24 cellular contexts compared by ENCODE assay signal in the genomic region with DNA sequence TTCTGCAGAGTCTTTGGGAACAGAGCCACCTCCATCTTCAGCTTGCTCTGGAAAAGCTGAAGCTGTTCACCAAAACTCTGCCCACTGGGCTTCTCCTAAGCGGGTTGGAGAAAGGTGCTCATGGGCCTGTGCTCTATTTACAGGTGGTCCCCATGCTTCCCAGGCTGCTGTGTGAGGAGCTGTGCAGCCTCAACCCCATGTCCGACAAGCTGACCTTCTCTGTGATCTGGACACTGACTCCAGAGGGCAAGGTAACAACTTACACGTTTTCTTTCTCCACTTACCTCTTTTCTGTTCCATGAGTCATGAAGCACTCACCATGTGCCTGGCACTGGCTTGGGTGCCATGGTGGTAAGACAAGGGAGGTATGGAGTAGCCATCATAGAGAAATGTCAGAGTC.
DNase-seq lines count a peak whose midpoint lies in the region; ATAC-seq, FAIRE-seq and TF ChIP-seq lines count a peak whose summit lies in the region.
"Had no signal": no experiment of that assay in that cellular context is flagged by ENCODE, and none has a peak within 500 bp of the region (broad histone marks: within the 10 kb centered on the region; RNA-seq: fewer than 3 reads in every experiment).

No MANE protein-coding gene starts in this region.

- no peaks in the 10 kb centered on the region for H4K20me1 ChIP-seq in HepG2 (ENCODE audit: insufficient read depth, low read length)
- H4K20me1 ChIP-seq: BLaER1 treated with 17β-estradiol and CSF1 and Interleukin-3, amounts not matched to agents 10 nM and 100 nM had no signal

- no TSS peak for BruUV-seq in HepG2 (replicated peaks; lab: Mats Ljungman, UMichigan)

- H3K36me3 Mint-ChIP-seq in nephron progenitor cell (ENCODE audit: low read depth), result peaks cover 10% of the 10 kb centered on the region
- no peaks in the 10 kb centered on the region for H3K36me3 Mint-ChIP-seq in T-helper 2 cell treated with Interferon-gamma antibody and Interleukin-4, amounts not matched to agents 5 μg/mL and 100 μg/mL, for 36 hours (ENCODE audit: low read depth)

- H2AFZ ChIP-seq in HepG2 (ENCODE audit: low read length), result no peak overlapping the region

- TF ChIP-seq RAD21 in HepG2 (CRISPR knock-in tag; IDR thresholded peaks at IDR 0.05), result no peak

- no peak overlapping the region for H3K9ac ChIP-seq in HepG2 (ENCODE audit: insufficient read depth, low read depth, low read length)
- H3K9ac ChIP-seq: BLaER1 treated with 17β-estradiol and CSF1 and Interleukin-3, amounts not matched to agents 10 nM and 100 nM had no signal

- H3K4me3 ChIP-seq in HepG2 (replicated peaks in 1 of 3; ENCODE audit: insufficient read depth in 1 of 3, low read depth in 2 of 3, low read length in 3 of 3), result no peak overlapping the region
- H3K4me3 ChIP-seq in right lobe of liver, result no peak overlapping the region
- H3K4me3 ChIP-seq: A549; BLaER1 treated with 17β-estradiol and CSF1 and Interleukin-3, amounts not matched to agents 10 nM and 100 nM; GM12878 had no signal

- H3K9me3 ChIP-seq in HepG2 (ENCODE audit: low read length) (no peaks in the 10 kb centered on the region), right lobe of liver (no peaks in the 10 kb centered on the region)
- H3K9me3 ChIP-seq: A549; BLaER1 treated with 17β-estradiol and CSF1 and Interleukin-3, amounts not matched to agents 10 nM and 100 nM; Caco-2 had no signal

- ATAC-seq in HepG2, result no peak
- ATAC-seq in right lobe of liver, result no peak
- ATAC-seq: A549; CD8-positive, alpha-beta T cell; GM12878 had no signal

- H3K4me1 ChIP-seq in HepG2 (ENCODE audit: insufficient read depth, low read length) (no peaks in the 10 kb centered on the region), right lobe of liver (no peaks in the 10 kb centered on the region)
- H3K4me1 ChIP-seq: A549; BLaER1 treated with 17β-estradiol and CSF1 and Interleukin-3, amounts not matched to agents 10 nM and 100 nM; Caco-2 had no signal

- H3K4me1 Mint-ChIP-seq in nephron progenitor cell, result peaks cover 5% of the 10 kb centered on the region
- H3K4me1 Mint-ChIP-seq in T-helper 2 cell treated with Interferon-gamma antibody and Interleukin-4, amounts not matched to agents 5 μg/mL and 100 μg/mL, for 36 hours (ENCODE audit: low read depth), result no peaks in the 10 kb centered on the region
- H3K4me1 Mint-ChIP-seq: B cell had no signal

- no peaks in the 10 kb centered on the region for H3K79me2 ChIP-seq in HepG2 (ENCODE audit: insufficient read depth, low read length)

- TF ChIP-seq EP300 in HepG2 (IDR thresholded peaks at IDR 0.05; ENCODE audit: low read depth in 2 of 2, low read length in 2 of 2) (no peak), HepG2 (CRISPR knock-in tag; IDR thresholded peaks at IDR 0.05; ENCODE audit: borderline replicate concordance) (no peak)

- peak overlapping the region; percentile 9 for H3K27ac Mint-ChIP-seq in nephron progenitor cell
- no peak overlapping the region for H3K27ac Mint-ChIP-seq in T-helper 2 cell treated with Interferon-gamma antibody and Interleukin-4, amounts not matched to agents 5 μg/mL and 100 μg/mL, for 36 hours
- H3K27ac Mint-ChIP-seq: B cell; CD4-positive, alpha-beta T cell; CD8-positive, alpha-beta T cell had no signal

- TF ChIP-seq CTCF in HepG2 (CRISPR knock-in tag; IDR thresholded peaks at IDR 0.05), result no peak
- no peak for TF ChIP-seq CTCF in right lobe of liver (IDR thresholded peaks at IDR 0.05)
- no peak for TF ChIP-seq CTCF in nephron progenitor cell (IDR thresholded peaks at IDR 0.05)

- H3K4me3 Mint-ChIP-seq in nephron progenitor cell, result no peak overlapping the region
- no peak overlapping the region for H3K4me3 Mint-ChIP-seq in T-helper 2 cell treated with Interferon-gamma antibody and Interleukin-4, amounts not matched to agents 5 μg/mL and 100 μg/mL, for 36 hours
- H3K4me3 Mint-ChIP-seq: B cell; CD4-positive, alpha-beta T cell; CD8-positive, alpha-beta T cell had no signal

- 95% methylated on average over 3 of the region's 3 CpGs for WGBS in HepG2 (ENCODE audit: low lambda C conversion rate)
- 86% methylated on average over 1 of the region's 3 CpGs for WGBS in right lobe of liver (ENCODE audit: insufficient coverage, low coverage, low lambda C conversion rate, missing lambda C conversion rate)

- peaks cover 8 to 30% of the 10 kb centered on the region in 2 experiments for H3K36me3 ChIP-seq in HepG2 (replicated peaks in 1 of 2; ENCODE audit: control insufficient read depth in 1 of 2, insufficient read depth in 2 of 2, low read length in 2 of 2)
- H3K36me3 ChIP-seq in right lobe of liver, result peaks cover 0 to 4% (median 0%) of the 10 kb centered on the region in 4 donors

- no peak overlapping the region for H3K27ac ChIP-seq in HepG2 (ENCODE audit: extremely low read length, insufficient read depth, low read length)
- H3K27ac ChIP-seq in right lobe of liver, result no peak overlapping the region
- H3K27ac ChIP-seq: 22Rv1; A549; BLaER1 treated with 17β-estradiol and CSF1 and Interleukin-3, amounts not matched to agents 10 nM and 100 nM; C4-2B had no signal

- no peaks in the 10 kb centered on the region for H3K27me3 Mint-ChIP-seq in nephron progenitor cell (ENCODE audit: low read depth, poor library complexity)
- no peaks in the 10 kb centered on the region for H3K27me3 Mint-ChIP-seq in T-helper 2 cell treated with Interferon-gamma antibody and Interleukin-4, amounts not matched to agents 5 μg/mL and 100 μg/mL, for 36 hours (ENCODE audit: low read depth)
- H3K27me3 Mint-ChIP-seq: B cell; CD4-positive, alpha-beta T cell had no signal

- no peaks in the 10 kb centered on the region for H3K9me3 Mint-ChIP-seq in nephron progenitor cell
- H3K9me3 Mint-ChIP-seq in T-helper 2 cell treated with Interferon-gamma antibody and Interleukin-4, amounts not matched to agents 5 μg/mL and 100 μg/mL, for 36 hours, result no peaks in the 10 kb centered on the region
- H3K9me3 Mint-ChIP-seq: CD4-positive, alpha-beta T cell; CD8-positive, alpha-beta T cell had no signal

- no peak overlapping the region for H3K4me2 ChIP-seq in HepG2 (ENCODE audit: low read depth, low read length)
- H3K4me2 ChIP-seq: A549; BLaER1 treated with 17β-estradiol and CSF1 and Interleukin-3, amounts not matched to agents 10 nM and 100 nM had no signal

- in situ Hi-C loops in HepG2 (cut with HindIII; ENCODE audit: extremely low pct_ligation_motif_present, low pct_unique_long_range_greater_than_20kb), result no loop called here

- FAIRE-seq in HepG2 (lab: Jason Lieb, UNC), result no peak
- FAIRE-seq: A549, D721Med, G401.6, GM12878, GM12892, GM18507 had no signal

- POLR2A ChIA-PET in HepG2 (lab: Yijun Ruan, JAX), result no interaction called here

- CTCF ChIA-PET in HepG2 (lab: Yijun Ruan, JAX; ENCODE audit: low intra/inter-chr PET ratio, low total read pairs), result no interaction called here

- no peaks in the 10 kb centered on the region for H3K27me3 ChIP-seq in HepG2 (ENCODE audit: control insufficient read depth in 1 of 2, insufficient read depth in 2 of 2, low read length in 2 of 2)
- H3K27me3 ChIP-seq in right lobe of liver, result no peaks in the 10 kb centered on the region
- H3K27me3 ChIP-seq: BLaER1 treated with 17β-estradiol and CSF1 and Interleukin-3, amounts not matched to agents 10 nM and 100 nM had no signal

- TF ChIP-seq POLR2A in HepG2 (IDR thresholded peaks at IDR 0.05; ENCODE audit: insufficient read depth in 1 of 2, low read depth in 2 of 2, low read length in 2 of 2), result no peak
- no peak for TF ChIP-seq POLR2A in right lobe of liver (IDR thresholded peaks at IDR 0.05)

- DNase-seq in HepG2 (ENCODE audit: low spot score) (no peak), right lobe of liver (no peak), islet precursor cell (peak; percentile 28), nephron progenitor cell (no peak), NCI-H1105 treated with DMSO at 0.1 percent for 48 hours (lab: John Stamatoyannopoulos, UW) (no peak), NCI-H226 (no peak)
- DNase-seq in T-helper 2 cell treated with Interferon-gamma antibody and Interleukin-4, amounts not matched to agents 5 μg/mL and 100 μg/mL, for 36 hours (ENCODE audit: low spot score), result no peak
- DNase-seq: AML-193; Caco-2; Calu3; CD4-positive, alpha-beta T cell; DMS79 treated with DMSO at 0.1 percent for 48 hours; GF-D8 had no signal

- intact Hi-C loops in HepG2 (cut with micrococcal nuclease; ENCODE audit: unreplicated experiment) (no loop called here), right lobe of liver (cut with DNase I) (no loop called here)

TF ChIP-seq in HepG2, 621 proteins besides CTCF, POLR2A, EP300 and RAD21:
- no peak for TF ChIP-seq ZZZ3 (CRISPR knock-in tag; IDR thresholded peaks at IDR 0.05; ENCODE audit: borderline replicate concordance)
- no peak for TF ChIP-seq NFKB2 (CRISPR knock-in tag; IDR thresholded peaks at IDR 0.05; ENCODE audit: borderline replicate concordance)
- TF ChIP-seq ZNF562 (CRISPR knock-in tag; IDR thresholded peaks at IDR 0.05; ENCODE audit: borderline replicate concordance), result no peak
- TF ChIP-seq, protein P1, sequence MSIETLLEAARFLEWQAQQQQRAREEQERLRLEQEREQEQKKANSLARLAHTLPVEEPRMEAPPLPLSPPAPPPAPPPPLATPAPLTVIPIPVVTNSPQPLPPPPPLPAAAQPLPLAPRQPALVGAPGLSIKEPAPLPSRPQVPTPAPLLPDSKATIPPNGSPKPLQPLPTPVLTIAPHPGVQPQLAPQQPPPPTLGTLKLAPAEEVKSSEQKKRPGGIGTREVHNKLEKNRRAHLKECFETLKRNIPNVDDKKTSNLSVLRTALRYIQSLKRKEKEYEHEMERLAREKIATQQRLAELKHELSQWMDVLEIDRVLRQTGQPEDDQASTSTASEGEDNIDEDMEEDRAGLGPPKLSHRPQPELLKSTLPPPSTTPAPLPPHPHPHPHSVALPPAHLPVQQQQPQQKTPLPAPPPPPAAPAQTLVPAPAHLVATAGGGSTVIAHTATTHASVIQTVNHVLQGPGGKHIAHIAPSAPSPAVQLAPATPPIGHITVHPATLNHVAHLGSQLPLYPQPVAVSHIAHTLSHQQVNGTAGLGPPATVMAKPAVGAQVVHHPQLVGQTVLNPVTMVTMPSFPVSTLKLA (IDR thresholded peaks at IDR 0.05), result peak; percentile 49; the same call in 1 of the 2 replicates
- TF ChIP-seq ZFP62 (CRISPR knock-in tag; IDR thresholded peaks at IDR 0.05), result no peak
- TF ChIP-seq SIX1 (CRISPR knock-in tag; IDR thresholded peaks at IDR 0.05; ENCODE audit: borderline replicate concordance), result no peak
